ENCODE assay signal across 36 cellular contexts in the genomic region with DNA sequence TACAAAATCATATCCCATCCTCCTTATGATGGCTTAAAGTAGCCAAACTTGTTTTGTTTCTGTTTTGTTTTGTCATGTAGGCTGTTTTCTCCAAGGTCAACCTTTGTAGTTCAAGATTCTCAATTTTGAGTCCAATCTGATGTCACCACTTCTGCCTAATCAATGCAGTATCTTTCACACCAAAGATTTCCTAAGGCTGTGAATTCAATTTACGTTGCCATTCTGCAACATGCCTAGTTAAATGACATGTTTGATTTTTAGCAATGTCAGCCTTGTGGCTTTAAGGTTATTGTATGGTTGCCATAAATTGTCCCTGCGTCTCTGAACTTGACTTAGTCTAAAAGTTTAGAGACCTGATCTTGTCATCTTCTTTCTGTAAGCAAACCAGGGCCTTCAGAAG. TPM values are rescaled to one million over a fixed set of nuclear protein-coding genes. Genes with fewer than 3 reads are reported as not detected.
"Had no signal": no experiment of that assay in that cellular context is flagged by ENCODE, and none has a peak within 500 bp of the region (broad histone marks: within the 10 kb centered on the region; RNA-seq: fewer than 3 reads in every experiment).

No MANE protein-coding gene starts in this region.

- H3K27me3 Mint-ChIP-seq: activated T-helper 17 cell treated with anti-CD3 and anti-CD28 coated beads, Interleukin-2, amount 50 U/mL, for 72 hours had no signal

- H3K27me3 ChIP-seq: brain microvascular endothelial cell, Peyer's patch, SJSA1 had no signal

- H3K9me3 Mint-ChIP-seq: T-helper 2 cell treated with Interferon-gamma antibody and Interleukin-4, amounts not matched to agents 5 μg/mL and 100 μg/mL, for 36 hours; WTC11 had no signal

- H3K4me3 Mint-ChIP-seq: activated CD8-positive, alpha-beta T cell treated with anti-CD3 and anti-CD28 coated beads for 36 hours; activated naive CD4-positive, alpha-beta T cell treated with anti-CD3 and anti-CD28 coated beads for 36 hours; activated naive CD8-positive, alpha-beta T cell; activated naive CD8-positive, alpha-beta T cell treated with anti-CD3 and anti-CD28 coated beads, Interleukin-2, amount 50 U/mL, for 24 hours; activated T-cell treated with anti-CD3 and anti-CD28 coated beads, Interleukin-2, amount 50 U/mL, for 72 hours; activated T-helper 17 cell treated with anti-CD3 and anti-CD28 coated beads, Interleukin-2, amount 50 U/mL, for 72 hours; T-helper 2 cell treated with Interferon-gamma antibody and Interleukin-4, amounts not matched to agents 5 μg/mL and 100 μg/mL, for 36 hours; WTC11 had no signal

- H3K36me3 Mint-ChIP-seq: activated naive CD8-positive, alpha-beta T cell; WTC11 had no signal

- DNase-seq: activated CD4-positive, alpha-beta T cell treated with anti-CD3 and anti-CD28 coated beads for 48 hours; activated CD4-positive, alpha-beta T cell treated with anti-CD3 and anti-CD28 coated beads, Interleukin-2, amount 50 U/mL, for 4 hours; activated CD4-positive, CD25-positive, alpha-beta regulatory T cell treated with anti-CD3 and anti-CD28 coated beads, Interleukin-2, amount 50 U/mL, for 72 hours; activated CD8-positive, alpha-beta T cell treated with anti-CD3 and anti-CD28 coated beads for 36 hours; activated effector memory CD4-positive, alpha-beta T cell treated with anti-CD3 and anti-CD28 coated beads, Interleukin-2, amount 50 U/mL, for 16 hours; activated naive CD4-positive, alpha-beta T cell treated with anti-CD3 and anti-CD28 coated beads for 36 hours; activated naive CD8-positive, alpha-beta T cell treated with anti-CD3 and anti-CD28 coated beads, Interleukin-2, amount 50 U/mL, for 24 hours; activated T-cell treated with anti-CD3 and anti-CD28 coated beads, Interleukin-2, amount 50 U/mL, for 1 hour; activated T-cell treated with anti-CD3 and anti-CD28 coated beads, Interleukin-2, amount 50 U/mL, for 72 hours; anterior cingulate cortex; brain microvascular endothelial cell; central memory CD4-positive, alpha-beta T cell; NCI-H1092 treated with DMSO at 0.1 percent for 48 hours; NCI-H1417; NCI-H146; NCI-H187; NCI-H2029 treated with DMSO at 0.1 percent for 48 hours; NCI-H2107; NCI-H2171; NCI-H446 treated with DMSO at 0.1 percent for 48 hours; NCI-H524; NCI-H69; Peyer's patch; RPMI8226; SHP77 treated with DMSO at 0.1 percent for 48 hours; SK-N-SH had no signal

- H3K9me3 ChIP-seq: Peyer's patch, SJSA1, SK-N-SH had no signal

- H3K27ac ChIP-seq: brain microvascular endothelial cell, KMS-11, Peyer's patch, SJSA1 had no signal

- ATAC-seq: activated CD8-positive, alpha-beta T cell treated with anti-CD3 and anti-CD28 coated beads for 36 hours; activated naive CD8-positive, alpha-beta T cell treated with anti-CD3 and anti-CD28 coated beads, Interleukin-2, amount 50 U/mL, for 24 hours; activated T-cell treated with anti-CD3 and anti-CD28 coated beads, Interleukin-2, amount 50 U/mL, for 72 hours; activated T-helper 17 cell treated with anti-CD3 and anti-CD28 coated beads, Interleukin-2, amount 50 U/mL, for 72 hours; WTC11 had no signal

- H3K27ac Mint-ChIP-seq: activated CD8-positive, alpha-beta T cell treated with anti-CD3 and anti-CD28 coated beads for 36 hours; activated naive CD4-positive, alpha-beta T cell treated with anti-CD3 and anti-CD28 coated beads for 36 hours; activated naive CD8-positive, alpha-beta T cell; activated naive CD8-positive, alpha-beta T cell treated with anti-CD3 and anti-CD28 coated beads, Interleukin-2, amount 50 U/mL, for 24 hours; activated T-cell treated with anti-CD3 and anti-CD28 coated beads, Interleukin-2, amount 50 U/mL, for 72 hours; activated T-helper 17 cell treated with anti-CD3 and anti-CD28 coated beads, Interleukin-2, amount 50 U/mL, for 72 hours; T-helper 2 cell treated with Interferon-gamma antibody and Interleukin-4, amounts not matched to agents 5 μg/mL and 100 μg/mL, for 36 hours; WTC11 had no signal

RNA-seq across cellular contexts. Expression of a gene that starts 32.8 kb away (rescaled TPM):
- total RNA-seq: activated CD8-positive, alpha-beta memory T cell treated with anti-CD3 and anti-CD28 coated beads for 36 hours; activated CD8-positive, alpha-beta T cell treated with anti-CD3 and anti-CD28 coated beads for 36 hours; activated naive CD4-positive, alpha-beta T cell treated with anti-CD3 and anti-CD28 coated beads for 36 hours; LHCN-M2; Peyer's patch; SJSA1; T-helper 1 cell treated with Interleukin-12 subunit alpha and Interleukin-12 subunit beta and Interleukin-4 antibody, amounts not matched to agents 30 ng/mL and 1 ng/mL, for 36 hours had no signal

RNA-seq across cellular contexts. Expression of a gene that starts 42.8 kb away (rescaled TPM):
- total RNA-seq: activated CD8-positive, alpha-beta T cell treated with anti-CD3 and anti-CD28 coated beads for 36 hours; activated T-helper 17 cell treated with anti-CD3 and anti-CD28 coated beads, Interleukin-2, amount 50 U/mL, for 72 hours had no signal

RNA-seq across cellular contexts. Expression of a gene that starts 56.1 kb away (rescaled TPM):
- total RNA-seq: activated CD8-positive, alpha-beta memory T cell treated with anti-CD3 and anti-CD28 coated beads for 36 hours; chondrocyte; LHCN-M2; Peyer's patch; SJSA1 had no signal
